18 cellular contexts compared by ENCODE assay signal in the genomic region with DNA sequence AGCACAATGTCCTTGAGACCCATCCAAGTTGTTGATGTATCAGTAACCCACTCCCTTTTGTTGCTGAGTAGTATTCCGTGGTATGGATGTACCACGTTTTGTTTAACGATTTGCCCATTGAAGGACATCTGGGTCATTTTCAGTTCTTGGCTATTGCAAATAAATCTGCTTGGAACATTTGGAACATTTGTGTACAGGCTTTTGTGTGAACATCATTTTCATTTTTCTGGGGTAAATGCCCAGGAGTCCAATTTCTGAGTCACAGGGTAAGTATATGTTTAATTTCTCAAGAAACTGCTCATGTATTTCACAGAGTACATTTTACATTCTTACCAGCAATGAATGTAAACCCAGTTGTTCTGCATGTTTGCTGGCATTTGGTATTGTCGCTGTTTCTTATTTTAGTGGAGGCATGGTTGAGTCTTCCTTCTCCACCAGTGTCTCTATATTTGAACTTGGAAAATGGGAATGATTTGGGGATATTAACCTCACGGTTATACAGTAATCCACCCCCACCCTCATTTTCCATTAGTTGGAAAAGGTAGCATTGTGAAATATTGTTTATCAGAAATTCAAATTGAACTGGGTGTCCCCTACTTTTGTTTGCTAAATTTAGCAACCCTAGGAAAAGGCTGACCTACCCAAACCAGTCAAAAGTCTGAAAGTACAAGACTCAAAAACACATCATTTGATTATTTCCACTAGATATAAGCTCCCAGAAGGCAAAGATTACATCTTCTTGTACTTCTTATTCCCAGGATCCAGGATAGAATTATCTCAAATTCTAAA. TPM values are rescaled to one million over a fixed set of nuclear protein-coding genes. Genes with fewer than 3 reads are reported as not detected.
A peak's percentile ranks its signal among the peaks of the same experiment; 100 is the strongest.
DNase-seq lines count a peak whose midpoint lies in the region; ATAC-seq and TF ChIP-seq lines count a peak whose summit lies in the region.
"Had no signal": no experiment of that assay in that cellular context is flagged by ENCODE, and none has a peak within 500 bp of the region (broad histone marks: within the 10 kb centered on the region; RNA-seq: fewer than 3 reads in every experiment).

No MANE protein-coding gene starts in this region.

- intact Hi-C loops in right lobe of liver (cut with DNase I): no loop called here

- TF ChIP-seq POLR2A in right lobe of liver (IDR thresholded peaks at IDR 0.05): no peak

- no peaks in the 10 kb centered on the region for H3K4me1 Mint-ChIP-seq in activated naive CD8-positive, alpha-beta T cell (ENCODE audit: low read depth)
- H3K4me1 Mint-ChIP-seq in activated naive CD8-positive, alpha-beta T cell treated with anti-CD3 and anti-CD28 coated beads, Interleukin-2, amount 50 U/mL, for 24 hours: no peaks in the 10 kb centered on the region

- H3K4me1 ChIP-seq in right lobe of liver: peaks cover 0 to 25% (median 12%) of the 10 kb centered on the region in 4 donors
- H3K4me1 ChIP-seq: A549, Caco-2 had no signal

- peaks cover 0 to 3% (median under 1%) of the 10 kb centered on the region in 4 donors for H3K36me3 ChIP-seq in right lobe of liver

- H3K27me3 Mint-ChIP-seq in activated naive CD8-positive, alpha-beta T cell: no peaks in the 10 kb centered on the region
- H3K27me3 Mint-ChIP-seq in activated naive CD8-positive, alpha-beta T cell treated with anti-CD3 and anti-CD28 coated beads, Interleukin-2, amount 50 U/mL, for 24 hours: no peaks in the 10 kb centered on the region
- H3K27me3 Mint-ChIP-seq: CD4-positive, alpha-beta T cell had no signal

- H3K27ac Mint-ChIP-seq in activated naive CD8-positive, alpha-beta T cell: peak overlapping the region; percentile 54
- H3K27ac Mint-ChIP-seq in activated naive CD8-positive, alpha-beta T cell treated with anti-CD3 and anti-CD28 coated beads, Interleukin-2, amount 50 U/mL, for 24 hours: no peak overlapping the region
- H3K27ac Mint-ChIP-seq: CD4-positive, alpha-beta T cell; IgD-negative memory B cell had no signal

- H3K36me3 Mint-ChIP-seq in activated naive CD8-positive, alpha-beta T cell: peaks cover 7% of the 10 kb centered on the region
- H3K36me3 Mint-ChIP-seq in activated naive CD8-positive, alpha-beta T cell treated with anti-CD3 and anti-CD28 coated beads, Interleukin-2, amount 50 U/mL, for 24 hours (ENCODE audit: low read depth): peaks cover 16% of the 10 kb centered on the region

- H3K27ac ChIP-seq in angular gyrus (ENCODE audit: low read depth, low read length) (peak overlapping the region; percentile 62), right lobe of liver (peak overlapping the region in 2 of 3 donors; percentile 86 to 98)
- H3K27ac ChIP-seq: 22Rv1, A549, C4-2B had no signal

- ATAC-seq in activated naive CD8-positive, alpha-beta T cell treated with anti-CD3 and anti-CD28 coated beads, Interleukin-2, amount 50 U/mL, for 24 hours: no peak
- peak; percentile 61 to 76 (median 70) for ATAC-seq in right lobe of liver
- ATAC-seq in GM21786 (IDR thresholded peaks at IDR 0.05; ENCODE audit: unreplicated experiment): no peak

- H3K27me3 ChIP-seq in right lobe of liver: no peaks in the 10 kb centered on the region

- TF ChIP-seq CTCF in right lobe of liver (IDR thresholded peaks at IDR 0.05): no peak

- H3K9me3 Mint-ChIP-seq in activated naive CD8-positive, alpha-beta T cell (ENCODE audit: low read depth): no peaks in the 10 kb centered on the region
- H3K9me3 Mint-ChIP-seq in activated naive CD8-positive, alpha-beta T cell treated with anti-CD3 and anti-CD28 coated beads, Interleukin-2, amount 50 U/mL, for 24 hours: no peaks in the 10 kb centered on the region
- H3K9me3 Mint-ChIP-seq: CD4-positive, alpha-beta T cell had no signal

- H3K4me3 ChIP-seq in right lobe of liver: peak overlapping the region in 1 of 3 donors; percentile 15
- H3K4me3 ChIP-seq: A549 had no signal

- no peak overlapping the region for H3K4me3 Mint-ChIP-seq in activated naive CD8-positive, alpha-beta T cell
- H3K4me3 Mint-ChIP-seq in activated naive CD8-positive, alpha-beta T cell treated with anti-CD3 and anti-CD28 coated beads, Interleukin-2, amount 50 U/mL, for 24 hours: no peak overlapping the region
- H3K4me3 Mint-ChIP-seq: CD4-positive, alpha-beta T cell; IgD-negative memory B cell had no signal

- WGBS in right lobe of liver (ENCODE audit: insufficient coverage, low coverage, low lambda C conversion rate, missing lambda C conversion rate): 43% methylated on average over 5 of the region's 5 CpGs

- no peak for DNase-seq in activated naive CD8-positive, alpha-beta T cell treated with anti-CD3 and anti-CD28 coated beads, Interleukin-2, amount 50 U/mL, for 24 hours
- DNase-seq in fibroblast of peridontal ligament (ENCODE audit: extremely low read depth) (peak; percentile 11), right lobe of liver (no peak), DMS153 treated with DMSO at 0.1 percent for 48 hours (lab: John Stamatoyannopoulos, UW; ENCODE audit: unreplicated experiment) (no peak)
- no peak for DNase-seq in activated effector memory CD4-positive, alpha-beta T cell treated with anti-CD3 and anti-CD28 coated beads, Interleukin-2, amount 50 U/mL, for 16 hours
- DNase-seq: AML-193; Caco-2; CD4-positive, alpha-beta T cell; DMS153; DMS79 treated with DMSO at 0.1 percent for 48 hours; GF-D8 had no signal

- H3K9me3 ChIP-seq in right lobe of liver: no peaks in the 10 kb centered on the region
- H3K9me3 ChIP-seq: A549, Caco-2 had no signal

RNA-seq across cellular contexts. Expression of a gene that starts 30.8 kb away (rescaled TPM):
- total RNA-seq in right lobe of liver: 1 to 10 TPM; 4.8 to 9.2 (median 6.0) TPM

Comparison
In these comparisons a context has a peak if more than half of its experiments do, and no peak if none do; other contexts are left out.
1. ATAC-seq: peak in right lobe of liver (4 of 4); none in activated naive CD8-positive, alpha-beta T cell treated with anti-CD3 and anti-CD28 coated beads, Interleukin-2, amount 50 U/mL, for 24 hours (single experiment) and GM21786 (single experiment).